Comparison of ENCODE assay signal across 8 cellular contexts in the genomic region with DNA sequence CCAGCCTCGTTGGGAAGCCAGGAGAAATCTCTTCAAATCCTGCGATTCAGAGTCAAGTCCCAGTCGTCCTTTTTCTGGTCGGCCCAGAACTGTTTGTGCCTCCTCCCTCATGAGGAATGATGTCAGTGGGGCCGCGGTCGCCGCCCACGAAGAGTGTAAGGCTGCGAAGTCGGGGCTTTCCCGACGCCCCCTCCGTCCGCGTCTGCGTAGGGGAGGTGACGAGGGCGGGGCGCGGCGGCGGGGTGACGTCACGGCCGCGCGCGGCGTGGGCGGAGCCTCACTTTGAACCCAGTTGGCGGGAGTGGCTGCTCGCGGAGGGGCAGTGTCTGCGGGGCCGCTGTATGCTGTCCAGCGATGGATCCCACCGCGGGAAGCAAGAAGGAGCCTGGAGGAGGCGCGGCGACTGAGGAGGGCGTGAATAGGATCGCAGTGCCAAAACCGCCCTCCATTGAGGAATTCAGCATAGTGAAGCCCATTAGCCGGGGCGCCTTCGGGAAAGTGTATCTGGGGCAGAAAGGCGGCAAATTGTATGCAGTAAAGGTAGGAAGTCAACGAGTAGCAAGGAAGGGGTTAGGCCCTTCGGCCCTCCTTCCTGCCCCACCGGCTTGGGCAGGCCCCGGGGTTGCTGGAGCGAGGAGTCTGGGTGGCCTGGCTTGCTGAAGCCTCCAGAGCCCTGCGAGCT. TPM values are rescaled to one million over a fixed set of nuclear protein-coding genes. Genes with fewer than 3 reads are reported as not detected.
DNase-seq lines count a peak whose midpoint lies in the region; ATAC-seq, FAIRE-seq and TF ChIP-seq lines count a peak whose summit lies in the region.

Gene MASTL, plus strand, starts transcription at position 280 of the 682 bp plus-strand sequence. Its CDS starts 75 bp downstream, at position 355.

- TF ChIP-seq CTCF in D721Med (IDR thresholded peaks at IDR 0.05; ENCODE audit: insufficient read depth, missing control alignments) (no peak), OCI-LY3 (IDR thresholded peaks at IDR 0.05; ENCODE audit: low read depth, low read length) (no peak), mucosa of descending colon (IDR thresholded peaks at IDR 0.05) (no peak)

- H3K4me3 ChIP-seq in OCI-LY3 (ENCODE audit: low read length) (peak within 1 kb of the TSS; percentile 81), mucosa of descending colon (peak within 1 kb of the TSS; percentile 68)

- H3K79me2 ChIP-seq in OCI-LY3 (ENCODE audit: low read length): peaks cover 87% of the 10 kb centered on the region

- ATAC-seq in GM21381 (IDR thresholded peaks at IDR 0.05; ENCODE audit: unreplicated experiment): peak; percentile 75
- ATAC-seq in mucosa of descending colon: peak; percentile 93

- FAIRE-seq in D721Med (lab: Jason Lieb, UNC) (no peak), HTR-8/SVneo (lab: Jason Lieb, UNC) (peak; percentile 82)

- H3K27ac ChIP-seq in OCI-LY3 (ENCODE audit: low read length) (peak within 1 kb of the TSS; percentile 91), epithelial cell of prostate (peak within 1 kb of the TSS; percentile 98)

- no peak within 1 kb of the TSS for H2AFZ ChIP-seq in OCI-LY3 (ENCODE audit: low read depth, low read length)

- H4K20me1 ChIP-seq in OCI-LY3 (ENCODE audit: insufficient read depth, low read length): peaks cover 25% of the 10 kb centered on the region

- DNase-seq in D721Med (ENCODE audit: insufficient read length, low spot score) (peak; percentile 53), HTR-8/SVneo (ENCODE audit: insufficient read length, low spot score) (peak; percentile 84), activated T-cell treated with anti-CD3 and anti-CD28 coated beads for 48 hours (ENCODE audit: low read depth) (peak; percentile 93), epithelial cell of prostate (ENCODE audit: low read depth, low spot score) (peak; percentile 80), mucosa of descending colon (peak; percentile 94 to 96 (median 94))
- DNase-seq in stimulated activated CD8-positive, alpha-beta memory T cell treated with anti-CD3 and anti-CD28 coated beads, Interleukin-4, amount 100 ng/mL, for 1 hour (ENCODE audit: low read depth in 2 of 2, low spot score in 1 of 2): peak; percentile 92

- H3K4me1 ChIP-seq in OCI-LY3 (ENCODE audit: low read length) (peaks cover 21% of the 10 kb centered on the region), mucosa of descending colon (ENCODE audit: low read depth) (peaks cover 19% of the 10 kb centered on the region)

- no peaks in the 10 kb centered on the region for H3K9me3 ChIP-seq in OCI-LY3 (ENCODE audit: insufficient read depth, low read length)
- H3K9me3 ChIP-seq in mucosa of descending colon: no peaks in the 10 kb centered on the region

- intact Hi-C loops in mucosa of descending colon (cut with DNase I, micrococcal nuclease): no loop called here

- H3K9ac ChIP-seq in OCI-LY3 (ENCODE audit: low read length): peak within 1 kb of the TSS; percentile 97

- peak within 1 kb of the TSS; percentile 85 for H3K4me2 ChIP-seq in OCI-LY3 (ENCODE audit: low read length)

- H3K36me3 ChIP-seq in OCI-LY3 (replicated peaks; ENCODE audit: low read depth, low read length): peaks cover 34% of the 10 kb centered on the region
- H3K36me3 ChIP-seq in mucosa of descending colon (ENCODE audit: low read depth): no peaks in the 10 kb centered on the region

- no peaks in the 10 kb centered on the region for H3K27me3 ChIP-seq in OCI-LY3 (ENCODE audit: low read depth, low read length)

RNA-seq across cellular contexts. Expression of gene MASTL, which starts in this region (rescaled TPM):
- total RNA-seq in mucosa of descending colon: 10 to 100 TPM in 1 of 3 donors, 1 to 10 TPM in 2; 5.9 to 10.3 (median 5.9) TPM

Comparison
In these comparisons a context has a peak if more than half of its experiments do, and no peak if none do; other contexts are left out.
1. Peak in every context shown above with its lines: DNase-seq, ATAC-seq, H3K4me3 ChIP-seq and H3K27ac ChIP-seq.